Comparison of ENCODE assay signal across 8 cellular contexts in genomic region chr1:210292276-210292851, GRCh38. TPM values are rescaled to one million over a fixed set of nuclear protein-coding genes. Genes with fewer than 3 reads are reported as not detected.
DNase-seq lines count a peak whose midpoint lies in the region; ATAC-seq and TF ChIP-seq lines count a peak whose summit lies in the region.

No MANE protein-coding gene starts in this region.

- H3K9me3 Mint-ChIP-seq in HFFc6, result no peaks in the 10 kb centered on the region

- peak overlapping the region; percentile 60; the same call in 1 of the 2 replicates for H3K9ac ChIP-seq in iPS-20b (ENCODE audit: low read depth, low read length)

- peak overlapping the region; percentile 91 for H3K27ac Mint-ChIP-seq in HFFc6

- H3K4me1 Mint-ChIP-seq in HFFc6 (ENCODE audit: low read depth), result peaks cover 48% of the 10 kb centered on the region

- H3K27me3 ChIP-seq in Peyer's patch (no peaks in the 10 kb centered on the region), iPS-20b (ENCODE audit: insufficient read depth, low read length) (peaks cover 54% of the 10 kb centered on the region)

- DNase-seq in ELR (ENCODE audit: low read depth) (peak; percentile 70), HFFc6 (peak; percentile 54), Peyer's patch (peak; percentile 20 to 73 (median 65)), astrocyte of the spinal cord (ENCODE audit: low read depth, low spot score) (peak; percentile 30)
- peak; percentile 17 to 33 (median 26) for DNase-seq in stimulated activated CD4-positive, alpha-beta T cell treated with anti-CD3 and anti-CD28 coated beads, Interleukin-12 subunit alpha, Interleukin-12 subunit beta, amount 100 ng/mL, for 48 hours (ENCODE audit: low read depth in 2 of 3, low spot score in 1 of 3)

- H3K4me3 ChIP-seq in Peyer's patch (peak overlapping the region; percentile 4 to 53 (median 38)), astrocyte of the spinal cord (ENCODE audit: low read depth, low read length) (peak overlapping the region; percentile 21), iPS-20b (ENCODE audit: low read length) (peak overlapping the region; percentile 67)

- peak; percentile 72 for TF ChIP-seq CTCF in HFFc6 (IDR thresholded peaks at IDR 0.05)
- TF ChIP-seq CTCF in Peyer's patch (IDR thresholded peaks at IDR 0.05), result peak in 1 of 6 experiments; percentile 24
- peak; percentile 30 for TF ChIP-seq CTCF in astrocyte of the spinal cord (IDR thresholded peaks at IDR 0.05; ENCODE audit: low read depth, low read length)

- no peaks in the 10 kb centered on the region for H3K9me3 ChIP-seq in Peyer's patch
- H3K9me3 ChIP-seq in iPS-20b (ENCODE audit: insufficient read depth, low read depth, low read length), result no peaks in the 10 kb centered on the region

- no peaks in the 10 kb centered on the region for H3K36me3 Mint-ChIP-seq in HFFc6 (ENCODE audit: low read depth)

- peaks cover 10% of the 10 kb centered on the region for H3K27me3 Mint-ChIP-seq in HFFc6 (ENCODE audit: insufficient read depth)

- H3K36me3 ChIP-seq in Peyer's patch (no peaks in the 10 kb centered on the region), iPS-20b (ENCODE audit: insufficient read depth, low read depth, low read length) (no peaks in the 10 kb centered on the region)

- ATAC-seq in HG03280 (IDR thresholded peaks at IDR 0.05; ENCODE audit: unreplicated experiment), result no peak
- ATAC-seq in GM19467 (IDR thresholded peaks at IDR 0.05; ENCODE audit: unreplicated experiment), result no peak

- no peak for TF ChIP-seq POLR2A in Peyer's patch (IDR thresholded peaks at IDR 0.05)

- in situ Hi-C loops in astrocyte of the spinal cord (cut with HindIII; ENCODE audit: low sequenced_read_pairs), result no loop called here

- H3K4me3 Mint-ChIP-seq in HFFc6, result peak overlapping the region; percentile 91

- peak overlapping the region in 3 of 4 donors; percentile 42 to 47 (median 42) for H3K27ac ChIP-seq in Peyer's patch
- H3K27ac ChIP-seq in iPS-20b (ENCODE audit: low read length), result no peak overlapping the region

- H3K4me1 ChIP-seq in Peyer's patch (peaks cover 0 to 23% (median 4%) of the 10 kb centered on the region in 4 donors), iPS-20b (ENCODE audit: insufficient read depth, low read length) (peaks cover 10% of the 10 kb centered on the region; the same call in 1 of the 2 replicates)

RNA-seq across cellular contexts. Expression of gene HHAT, which starts 36.3 kb away (rescaled TPM):
- 1 to 10 TPM; 2.8 to 3.9 (median 3.2) TPM for total RNA-seq in HFFc6 (2021; fragmentation: NEBNext Ultra II Directional; extraction: Animal tissue kit (Norgen Biotek cat#: 25700))
- total RNA-seq in Peyer's patch, result 10 to 100 TPM in 1 of 4 donors, 1 to 10 TPM in 3; 2.3 to 16.9 (median 7.3) TPM

RNA-seq across cellular contexts. Expression of gene SERTAD4, which starts 59.8 kb away (rescaled TPM):
- 1 to 10 TPM; 2.3 to 5.2 (median 3.9) TPM for total RNA-seq in HFFc6 (2021; fragmentation: NEBNext Ultra II Directional; extraction: Animal tissue kit (Norgen Biotek cat#: 25700))
- total RNA-seq in Peyer's patch, result 1 to 10 TPM in 3 of 4 donors, under 1 TPM in 1; 0.18 to 1.7 (median 1.3) TPM
